9 cellular contexts compared by ENCODE assay signal in genomic region chr5:59893436-59894227, GRCh38. TPM values are rescaled to one million over a fixed set of nuclear protein-coding genes. Genes with fewer than 3 reads are reported as not detected.
DNase-seq lines count a peak whose midpoint lies in the region; ATAC-seq, FAIRE-seq and TF ChIP-seq lines count a peak whose summit lies in the region.
"Had no signal": no experiment of that assay in that cellular context is flagged by ENCODE, and none has a peak within 500 bp of the region (broad histone marks: within the 10 kb centered on the region; RNA-seq: fewer than 3 reads in every experiment).

Gene PDE4D (minus strand): TSS chr5:59893726.

- H3K36me3 ChIP-seq in cardiac muscle cell (no peaks in the 10 kb centered on the region), pancreas (no peaks in the 10 kb centered on the region)

- H3K4me1 ChIP-seq in cardiac muscle cell (ENCODE audit: low read depth) (no peaks in the 10 kb centered on the region), pancreas (no peaks in the 10 kb centered on the region)

- peaks cover 42% of the 10 kb centered on the region for H3K27me3 Mint-ChIP-seq in activated naive CD8-positive, alpha-beta T cell treated with anti-CD3 and anti-CD28 coated beads, Interleukin-2, amount 10 ng/mL, durations not matched to agents 7 days and 5 days

- DNase-seq in EH (ENCODE audit: low read depth) (peak; percentile 76), HuH-7.5 (ENCODE audit: low spot score) (peak; percentile 22), cardiac muscle cell (ENCODE audit: low read depth in 1 of 2, low spot score in 1 of 2) (peak; percentile 72 to 90), pancreas (peak; percentile 47 to 90 (median 68)), NCI-H510A treated with DMSO at 0.1 percent for 48 hours (lab: John Stamatoyannopoulos, UW) (no peak)
- peak; percentile 32 for DNase-seq in activated naive CD8-positive, alpha-beta T cell treated with anti-CD3 and anti-CD28 coated beads, Interleukin-2, amount 10 ng/mL, durations not matched to agents 7 days and 5 days

- H3K9me3 Mint-ChIP-seq in activated naive CD8-positive, alpha-beta T cell treated with anti-CD3 and anti-CD28 coated beads, Interleukin-2, amount 10 ng/mL, durations not matched to agents 7 days and 5 days, result no peaks in the 10 kb centered on the region

- H3K4me3 Mint-ChIP-seq in activated naive CD8-positive, alpha-beta T cell treated with anti-CD3 and anti-CD28 coated beads, Interleukin-2, amount 10 ng/mL, durations not matched to agents 7 days and 5 days, result no peak within 1 kb of the TSS

- peak; percentile 3 for TF ChIP-seq CTCF in cardiac muscle cell (IDR thresholded peaks at IDR 0.05; ENCODE audit: low read depth, low read length)
- no peak for TF ChIP-seq CTCF in pancreas (IDR thresholded peaks at IDR 0.05)

- H3K27me3 ChIP-seq in cardiac muscle cell (peaks cover 78% of the 10 kb centered on the region), pancreas (peaks cover 0 to 27% (median 5%) of the 10 kb centered on the region in 4 donors)

- POLR2A ChIA-PET in activated naive CD8-positive, alpha-beta T cell treated with anti-CD3 and anti-CD28 coated beads, Interleukin-2, amount 10 ng/mL, durations not matched to agents 7 days and 5 days (lab: Charles Lee), result no interaction called here

- intact Hi-C loops in pancreas (cut with DNase I), result no loop called here

- H3K4me1 Mint-ChIP-seq in activated naive CD8-positive, alpha-beta T cell treated with anti-CD3 and anti-CD28 coated beads, Interleukin-2, amount 10 ng/mL, durations not matched to agents 7 days and 5 days, result no peaks in the 10 kb centered on the region

- H3K4me3 ChIP-seq in cardiac muscle cell, result peak within 1 kb of the TSS; percentile 40
- peak within 1 kb of the TSS; percentile 5 to 53 (median 24) for H3K4me3 ChIP-seq in pancreas

- 1 to 2% methylated on average over 45 to 62 of the region's 62 CpGs for WGBS in pancreas, 2 donors

- H3K27ac Mint-ChIP-seq in activated naive CD8-positive, alpha-beta T cell treated with anti-CD3 and anti-CD28 coated beads, Interleukin-2, amount 10 ng/mL, durations not matched to agents 7 days and 5 days, result no peak within 1 kb of the TSS

- FAIRE-seq in pancreas (lab: Jason Lieb, UNC), result no peak
- FAIRE-seq: TTC549 had no signal

- no peaks in the 10 kb centered on the region for H3K36me3 Mint-ChIP-seq in activated naive CD8-positive, alpha-beta T cell treated with anti-CD3 and anti-CD28 coated beads, Interleukin-2, amount 10 ng/mL, durations not matched to agents 7 days and 5 days

- H3K9me3 ChIP-seq in cardiac muscle cell (ENCODE audit: low read depth), result no peaks in the 10 kb centered on the region
- no peaks in the 10 kb centered on the region for H3K9me3 ChIP-seq in pancreas

- ATAC-seq in activated naive CD8-positive, alpha-beta T cell treated with anti-CD3 and anti-CD28 coated beads, Interleukin-2, amount 10 ng/mL, durations not matched to agents 7 days and 5 days (ENCODE audit: low read depth), result no peak
- ATAC-seq in pancreas, result peak; percentile 88 to 99 (median 95)
- no peak for ATAC-seq in GM21619 (IDR thresholded peaks at IDR 0.05; ENCODE audit: unreplicated experiment)
- no peak for ATAC-seq in HG02870 (IDR thresholded peaks at IDR 0.05; ENCODE audit: unreplicated experiment)

- H3K27ac ChIP-seq in cardiac muscle cell, result no peak within 1 kb of the TSS
- H3K27ac ChIP-seq in pancreas, result no peak within 1 kb of the TSS

RNA-seq across cellular contexts. Expression of gene PDE4D, which starts in this region (rescaled TPM):
- 10 to 100 TPM; 65.1 to 67.1 TPM for total RNA-seq in activated naive CD8-positive, alpha-beta T cell treated with anti-CD3 and anti-CD28 coated beads, Interleukin-2, amount 10 ng/mL, durations not matched to agents 7 days and 5 days
- total RNA-seq in cardiac muscle cell (52.8 and 54.2 TPM in 2 replicates), pancreas (1 to 10 TPM; 2.8 to 7.1 (median 3.4) TPM)
- polyA plus RNA-seq in cardiac muscle cell (21.9 and 28.7 TPM in 2 replicates), pancreas (1 to 10 TPM; 1.5 to 2.2 TPM)

Comparison
In these comparisons a context has a peak if more than half of its experiments do, and no peak if none do; other contexts are left out.
1. ATAC-seq: peak in pancreas (4 of 4); none in activated naive CD8-positive, alpha-beta T cell treated with anti-CD3 and anti-CD28 coated beads, Interleukin-2, amount 10 ng/mL, durations not matched to agents 7 days and 5 days (single experiment), GM21619 (single experiment) and HG02870 (single experiment).